ENCODE assay signal across 1 cellular context in the genomic region with DNA sequence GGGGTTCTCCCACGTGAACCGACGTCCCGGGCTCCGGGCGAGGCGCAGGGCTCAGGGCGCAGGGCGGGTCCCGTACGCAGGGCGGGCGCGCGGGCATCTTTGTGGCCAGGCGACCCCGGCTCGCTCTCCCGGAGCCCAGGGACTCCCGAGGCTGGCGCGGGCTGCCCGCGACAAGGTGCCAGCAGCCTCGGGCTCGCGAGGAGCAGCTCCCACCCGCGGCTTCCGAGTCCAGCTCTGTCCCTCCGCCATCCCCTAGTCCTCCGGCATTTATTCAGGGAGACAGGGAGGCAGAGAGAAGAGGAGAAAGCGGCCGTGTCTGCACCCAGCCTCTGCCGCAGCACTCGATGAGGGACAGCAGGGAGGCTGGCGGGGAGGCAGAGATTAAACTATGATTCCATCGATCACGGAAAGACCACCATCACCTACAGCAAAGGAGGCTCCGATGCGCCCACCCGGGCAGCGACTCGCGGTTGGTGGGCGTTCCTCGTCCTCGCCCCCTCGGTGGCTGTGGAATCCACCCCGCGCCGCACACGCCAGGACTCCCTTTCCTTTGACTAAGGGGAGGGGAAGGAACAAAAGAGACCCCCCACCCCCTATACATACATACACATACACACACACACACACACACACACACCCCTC.
TF ChIP-seq lines count a peak whose summit lies in the region.

No MANE protein-coding gene starts in this region.

TF ChIP-seq in HEK293, 187 proteins besides CTCF, POLR2A, EP300 and RAD21 (continued from another document):
- TF ChIP-seq, protein P1, sequence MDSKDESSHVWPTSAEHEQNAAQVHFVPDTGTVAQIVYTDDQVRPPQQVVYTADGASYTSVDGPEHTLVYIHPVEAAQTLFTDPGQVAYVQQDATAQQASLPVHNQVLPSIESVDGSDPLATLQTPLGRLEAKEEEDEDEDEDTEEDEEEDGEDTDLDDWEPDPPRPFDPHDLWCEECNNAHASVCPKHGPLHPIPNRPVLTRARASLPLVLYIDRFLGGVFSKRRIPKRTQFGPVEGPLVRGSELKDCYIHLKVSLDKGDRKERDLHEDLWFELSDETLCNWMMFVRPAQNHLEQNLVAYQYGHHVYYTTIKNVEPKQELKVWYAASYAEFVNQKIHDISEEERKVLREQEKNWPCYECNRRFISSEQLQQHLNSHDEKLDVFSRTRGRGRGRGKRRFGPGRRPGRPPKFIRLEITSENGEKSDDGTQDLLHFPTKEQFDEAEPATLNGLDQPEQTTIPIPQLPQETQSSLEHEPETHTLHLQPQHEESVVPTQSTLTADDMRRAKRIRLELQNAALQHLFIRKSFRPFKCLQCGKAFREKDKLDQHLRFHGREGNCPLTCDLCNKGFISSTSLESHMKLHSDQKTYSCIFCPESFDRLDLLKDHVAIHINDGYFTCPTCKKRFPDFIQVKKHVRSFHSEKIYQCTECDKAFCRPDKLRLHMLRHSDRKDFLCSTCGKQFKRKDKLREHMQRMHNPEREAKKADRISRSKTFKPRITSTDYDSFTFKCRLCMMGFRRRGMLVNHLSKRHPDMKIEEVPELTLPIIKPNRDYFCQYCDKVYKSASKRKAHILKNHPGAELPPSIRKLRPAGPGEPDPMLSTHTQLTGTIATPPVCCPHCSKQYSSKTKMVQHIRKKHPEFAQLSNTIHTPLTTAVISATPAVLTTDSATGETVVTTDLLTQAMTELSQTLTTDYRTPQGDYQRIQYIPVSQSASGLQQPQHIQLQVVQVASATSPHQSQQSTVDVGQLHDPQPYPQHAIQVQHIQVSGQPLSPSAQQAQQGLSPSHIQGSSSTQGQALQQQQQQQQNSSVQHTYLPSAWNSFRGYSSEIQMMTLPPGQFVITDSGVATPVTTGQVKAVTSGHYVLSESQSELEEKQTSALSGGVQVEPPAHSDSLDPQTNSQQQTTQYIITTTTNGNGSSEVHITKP (tag by site-specific recombination; IDR thresholded peaks at IDR 0.05) = peak; percentile 21; the same call in 1 of the 2 replicates
- TF ChIP-seq EGR2 (tag by site-specific recombination; IDR thresholded peaks at IDR 0.05; ENCODE audit: low read depth) = peak; percentile 20; the same call in 1 of the 2 replicates
- TF ChIP-seq ZNF449 (tag by site-specific recombination; IDR thresholded peaks at IDR 0.05) = no peak
- peak; percentile 29; the same call in 1 of the 2 replicates for TF ChIP-seq KLF9 (tag by site-specific recombination; IDR thresholded peaks at IDR 0.05; ENCODE audit: low read depth)
- TF ChIP-seq ZNF214 (tag by site-specific recombination; IDR thresholded peaks at IDR 0.05; ENCODE audit: borderline replicate concordance) = no peak
- TF ChIP-seq MEIS1 (CRISPR knock-in tag; IDR thresholded peaks at IDR 0.05; ENCODE audit: borderline replicate concordance) = no peak
- peak; percentile 59 for TF ChIP-seq ZBTB17 (tag by site-specific recombination; IDR thresholded peaks at IDR 0.05)
- no peak for TF ChIP-seq ZNF221 (tag by site-specific recombination; IDR thresholded peaks at IDR 0.05; ENCODE audit: borderline replicate concordance)
- TF ChIP-seq ZBTB26 (tag by site-specific recombination; optimal IDR thresholded peaks at IDR 0.05) = peak; percentile 36
- TF ChIP-seq, protein P2, sequence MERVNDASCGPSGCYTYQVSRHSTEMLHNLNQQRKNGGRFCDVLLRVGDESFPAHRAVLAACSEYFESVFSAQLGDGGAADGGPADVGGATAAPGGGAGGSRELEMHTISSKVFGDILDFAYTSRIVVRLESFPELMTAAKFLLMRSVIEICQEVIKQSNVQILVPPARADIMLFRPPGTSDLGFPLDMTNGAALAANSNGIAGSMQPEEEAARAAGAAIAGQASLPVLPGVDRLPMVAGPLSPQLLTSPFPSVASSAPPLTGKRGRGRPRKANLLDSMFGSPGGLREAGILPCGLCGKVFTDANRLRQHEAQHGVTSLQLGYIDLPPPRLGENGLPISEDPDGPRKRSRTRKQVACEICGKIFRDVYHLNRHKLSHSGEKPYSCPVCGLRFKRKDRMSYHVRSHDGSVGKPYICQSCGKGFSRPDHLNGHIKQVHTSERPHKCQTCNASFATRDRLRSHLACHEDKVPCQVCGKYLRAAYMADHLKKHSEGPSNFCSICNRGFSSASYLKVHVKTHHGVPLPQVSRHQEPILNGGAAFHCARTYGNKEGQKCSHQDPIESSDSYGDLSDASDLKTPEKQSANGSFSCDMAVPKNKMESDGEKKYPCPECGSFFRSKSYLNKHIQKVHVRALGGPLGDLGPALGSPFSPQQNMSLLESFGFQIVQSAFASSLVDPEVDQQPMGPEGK (tag by site-specific recombination; IDR thresholded peaks at IDR 0.05) = peak; percentile 53
- TF ChIP-seq OVOL3 (tag by site-specific recombination; IDR thresholded peaks at IDR 0.05) = no peak
- TF ChIP-seq GLIS2 (tag by site-specific recombination; IDR thresholded peaks at IDR 0.05) = peak; percentile 80
- TF ChIP-seq ZBTB20 (tag by site-specific recombination; IDR thresholded peaks at IDR 0.05) = peak; percentile 60; the same call in 1 of the 2 replicates
- TF ChIP-seq ZNF660 (tag by site-specific recombination; IDR thresholded peaks at IDR 0.05) = no peak
- peak; percentile 38; the same call in 1 of the 2 replicates for TF ChIP-seq ZNF777 (tag by site-specific recombination; IDR thresholded peaks at IDR 0.05; ENCODE audit: borderline replicate concordance)
- TF ChIP-seq, protein P3, sequence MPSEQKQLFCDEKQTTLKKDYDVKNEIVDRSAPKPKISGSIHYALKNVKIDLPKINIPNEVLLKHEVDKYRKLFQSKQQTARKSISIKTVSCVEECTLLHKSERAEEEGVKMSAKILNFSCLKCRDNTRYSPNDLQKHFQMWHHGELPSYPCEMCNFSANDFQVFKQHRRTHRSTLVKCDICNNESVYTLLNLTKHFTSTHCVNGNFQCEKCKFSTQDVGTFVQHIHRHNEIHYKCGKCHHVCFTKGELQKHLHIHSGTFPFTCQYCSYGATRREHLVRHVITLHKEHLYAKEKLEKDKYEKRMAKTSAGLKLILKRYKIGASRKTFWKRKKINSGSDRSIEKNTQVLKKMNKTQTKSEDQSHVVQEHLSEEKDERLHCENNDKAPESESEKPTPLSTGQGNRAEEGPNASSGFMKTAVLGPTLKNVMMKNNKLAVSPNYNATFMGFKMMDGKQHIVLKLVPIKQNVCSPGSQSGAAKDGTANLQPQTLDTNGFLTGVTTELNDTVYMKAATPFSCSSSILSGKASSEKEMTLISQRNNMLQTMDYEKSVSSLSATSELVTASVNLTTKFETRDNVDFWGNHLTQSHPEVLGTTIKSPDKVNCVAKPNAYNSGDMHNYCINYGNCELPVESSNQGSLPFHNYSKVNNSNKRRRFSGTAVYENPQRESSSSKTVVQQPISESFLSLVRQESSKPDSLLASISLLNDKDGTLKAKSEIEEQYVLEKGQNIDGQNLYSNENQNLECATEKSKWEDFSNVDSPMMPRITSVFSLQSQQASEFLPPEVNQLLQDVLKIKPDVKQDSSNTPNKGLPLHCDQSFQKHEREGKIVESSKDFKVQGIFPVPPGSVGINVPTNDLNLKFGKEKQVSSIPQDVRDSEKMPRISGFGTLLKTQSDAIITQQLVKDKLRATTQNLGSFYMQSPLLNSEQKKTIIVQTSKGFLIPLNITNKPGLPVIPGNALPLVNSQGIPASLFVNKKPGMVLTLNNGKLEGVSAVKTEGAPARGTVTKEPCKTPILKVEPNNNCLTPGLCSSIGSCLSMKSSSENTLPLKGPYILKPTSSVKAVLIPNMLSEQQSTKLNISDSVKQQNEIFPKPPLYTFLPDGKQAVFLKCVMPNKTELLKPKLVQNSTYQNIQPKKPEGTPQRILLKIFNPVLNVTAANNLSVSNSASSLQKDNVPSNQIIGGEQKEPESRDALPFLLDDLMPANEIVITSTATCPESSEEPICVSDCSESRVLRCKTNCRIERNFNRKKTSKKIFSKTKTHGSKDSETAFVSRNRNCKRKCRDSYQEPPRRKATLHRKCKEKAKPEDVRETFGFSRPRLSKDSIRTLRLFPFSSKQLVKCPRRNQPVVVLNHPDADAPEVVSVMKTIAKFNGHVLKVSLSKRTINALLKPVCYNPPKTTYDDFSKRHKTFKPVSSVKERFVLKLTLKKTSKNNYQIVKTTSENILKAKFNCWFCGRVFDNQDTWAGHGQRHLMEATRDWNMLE (tag by site-specific recombination; conservative IDR thresholded peaks at IDR 0.05; ENCODE audit: low read depth) = no peak
- TF ChIP-seq ZNF398 (tag by site-specific recombination; IDR thresholded peaks at IDR 0.05) = peak; percentile 18; the same call in 1 of the 2 replicates
- no peak for TF ChIP-seq MYNN (tag by site-specific recombination; IDR thresholded peaks at IDR 0.05; ENCODE audit: borderline replicate concordance)
- 0 out of 2 replicates have a peak, but pooled peaks have one; percentile 18 for TF ChIP-seq ZNF366 (tag by site-specific recombination; conservative IDR thresholded peaks at IDR 0.05)
- no peak for TF ChIP-seq ZNF747 (tag by site-specific recombination; IDR thresholded peaks at IDR 0.05)
- TF ChIP-seq KLF7 (tag by site-specific recombination; IDR thresholded peaks at IDR 0.05; ENCODE audit: borderline replicate concordance) = no peak
- TF ChIP-seq ZIC2 (tag by site-specific recombination; IDR thresholded peaks at IDR 0.05) = peak; percentile 60
